Comparison of ENCODE assay signal across 24 cellular contexts in the genomic region with DNA sequence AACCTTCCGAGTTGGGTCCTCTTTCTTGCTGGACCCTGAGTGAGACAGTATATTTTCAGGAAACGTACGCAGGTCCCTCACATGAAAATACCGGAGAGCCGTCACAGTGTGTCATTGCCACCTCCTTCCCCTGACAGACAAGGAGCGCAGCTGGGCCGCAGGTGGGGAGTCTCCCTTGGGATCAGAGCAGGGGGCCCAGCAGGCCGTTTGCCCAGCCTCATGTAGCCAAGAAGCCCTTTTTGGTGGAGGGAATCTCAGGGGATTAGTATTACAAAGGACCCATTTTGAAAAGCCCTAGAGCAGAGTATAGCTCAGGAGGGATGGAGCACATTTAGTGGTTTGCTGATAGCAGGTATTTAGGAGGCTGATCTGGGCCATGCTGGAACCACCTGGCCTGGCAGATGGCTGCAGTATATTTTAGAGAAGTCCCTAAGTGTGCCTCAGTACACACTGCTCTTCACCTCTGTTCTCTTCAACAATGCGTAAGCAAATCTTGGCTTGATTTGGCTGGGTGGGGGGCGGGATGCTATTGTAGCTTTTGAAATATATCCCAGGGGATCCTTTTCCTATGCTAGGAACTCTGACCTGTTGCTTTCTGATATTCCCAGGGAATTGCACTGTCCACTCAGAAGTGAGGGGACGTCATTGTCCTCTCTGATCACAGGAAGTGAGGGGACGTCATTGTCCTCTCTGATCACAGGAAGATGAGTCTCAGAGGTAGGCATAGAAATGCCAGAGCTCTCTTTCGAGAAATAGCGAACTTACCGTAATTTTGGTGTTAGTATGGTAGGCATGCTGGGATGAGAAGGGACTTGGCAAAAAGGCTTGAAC.
DNase-seq lines count a peak whose midpoint lies in the region; ATAC-seq and TF ChIP-seq lines count a peak whose summit lies in the region.
"Had no signal": no experiment of that assay in that cellular context is flagged by ENCODE, and none has a peak within 500 bp of the region (broad histone marks: within the 10 kb centered on the region; RNA-seq: fewer than 3 reads in every experiment).

No MANE protein-coding gene starts in this region.

- no peak for TF ChIP-seq POLR2A in heart left ventricle (IDR thresholded peaks at IDR 0.05)
- no peak for TF ChIP-seq POLR2A in testis (IDR thresholded peaks at IDR 0.05)

- ATAC-seq in heart left ventricle (peak in 2 of 4 donors; percentile 30 to 62), Right ventricle myocardium inferior (no peak), GM21825 (IDR thresholded peaks at IDR 0.05; ENCODE audit: unreplicated experiment) (no peak)
- ATAC-seq: activated CD4-positive, CD25-positive, alpha-beta regulatory T cell treated with anti-CD3 and anti-CD28 coated beads, Interleukin-2, amount 50 U/mL, for 24 hours; activated naive CD8-positive, alpha-beta T cell treated with anti-CD3 and anti-CD28 coated beads, Interleukin-2, amount 50 U/mL, for 24 hours; effector memory CD8-positive, alpha-beta T cell; gastrocnemius medialis; right lobe of liver had no signal

- H3K27me3 ChIP-seq in heart left ventricle (no peaks in the 10 kb centered on the region), WERI-Rb-1 (ENCODE audit: insufficient read depth, low read depth, severe bottlenecking) (no peaks in the 10 kb centered on the region), testis (no peaks in the 10 kb centered on the region)
- H3K27me3 ChIP-seq: colonic mucosa, gastrocnemius medialis, ovary, right lobe of liver, transverse colon had no signal

- intact Hi-C loops in heart left ventricle (cut with DNase I), result no loop called here
- intact Hi-C loops in Right ventricle myocardium inferior (cut with DNase I), result no loop called here
- intact Hi-C loops in testis (cut with DNase I; ENCODE audit: low total_unique reads), result no loop called here

- H3K4me1 ChIP-seq in heart left ventricle (peaks cover 0 to 45% (median 32%) of the 10 kb centered on the region in 12 donors), testis (peaks cover 15% of the 10 kb centered on the region)
- H3K4me1 ChIP-seq: colonic mucosa, right lobe of liver, transverse colon had no signal

- H3K27ac ChIP-seq in heart left ventricle (peak overlapping the region in 8 of 12 donors; percentile 24 to 66 (median 55)), WERI-Rb-1 (peak overlapping the region; percentile 76), testis (no peak overlapping the region)
- H3K27ac ChIP-seq: colonic mucosa, gastrocnemius medialis, KMS-11, ovary, right lobe of liver, transverse colon had no signal

- H3K36me3 ChIP-seq in heart left ventricle (no peaks in the 10 kb centered on the region), WERI-Rb-1 (no peaks in the 10 kb centered on the region), testis (ENCODE audit: low read depth, missing control alignments) (no peaks in the 10 kb centered on the region)
- H3K36me3 ChIP-seq: colonic mucosa, gastrocnemius medialis, ovary, right lobe of liver, transverse colon had no signal

- 63 to 74% (median 72%) methylated on average over 15 of the region's 15 CpGs for whole genome bisulfite sequencing in heart left ventricle, 4 donors
- WGBS in testis, 2 donors, result 79 to 83% methylated on average over 14 to 15 of the region's 15 CpGs

- TF ChIP-seq CTCF in heart left ventricle (IDR thresholded peaks at IDR 0.05) (no peak), WERI-Rb-1 (IDR thresholded peaks at IDR 0.05; ENCODE audit: low read depth, low read length) (no peak), testis (IDR thresholded peaks at IDR 0.05) (no peak)

- no peaks in the 10 kb centered on the region for H3K9me3 ChIP-seq in heart left ventricle
- no peaks in the 10 kb centered on the region for H3K9me3 ChIP-seq in WERI-Rb-1 (ENCODE audit: severe bottlenecking)
- no peaks in the 10 kb centered on the region for H3K9me3 ChIP-seq in testis
- H3K9me3 ChIP-seq: colonic mucosa, gastrocnemius medialis, ovary, right lobe of liver, transverse colon had no signal

- DNase-seq in heart left ventricle (no peak), Right ventricle myocardium inferior (ENCODE audit: missing footprints) (no peak), NCI-H1436 treated with DMSO at 0.1 percent for 48 hours (lab: John Stamatoyannopoulos, UW) (peak; percentile 90), WERI-Rb-1 (peak; percentile 41), testis (no peak), EL (no peak), T1000 (lab: John Stamatoyannopoulos, UW) (no peak)
- DNase-seq: activated CD4-positive, alpha-beta memory T cell treated with anti-CD3 and anti-CD28 coated beads, Interleukin-2, amount 10 ng/mL, durations not matched to agents 7 days and 5 days; activated gamma-delta T cell; activated naive CD8-positive, alpha-beta T cell treated with anti-CD3 and anti-CD28 coated beads, Interleukin-2, amount 50 U/mL, for 24 hours; activated T-cell treated with anti-CD3 and anti-CD28 coated beads for 4 hours; colonic mucosa; effector memory CD8-positive, alpha-beta T cell; gastrocnemius medialis; naive B cell; NCI-H510A treated with DMSO at 0.1 percent for 48 hours; ovary; right lobe of liver; stimulated activated naive CD8-positive, alpha-beta T cell treated with anti-CD3 and anti-CD28 coated beads, Interleukin-15, amount 100 ng/mL, for 72 hours; T-helper 9 cell; transverse colon had no signal

- H3K4me3 ChIP-seq in heart left ventricle (peak overlapping the region in 2 of 12 donors; percentile 33 to 42), WERI-Rb-1 (ENCODE audit: low read depth, low read length) (peak overlapping the region; percentile 18), testis (peak overlapping the region; percentile 6 to 15)
- H3K4me3 ChIP-seq: colonic mucosa, ovary, right lobe of liver, transverse colon had no signal

Comparison
In these comparisons a context has a peak if more than half of its experiments do, and no peak if none do; other contexts are left out.
1. DNase-seq: peak in NCI-H1436 treated with DMSO at 0.1 percent for 48 hours (single experiment) and WERI-Rb-1 (single experiment); none in heart left ventricle (0 of 5), Right ventricle myocardium inferior (single experiment), testis (single experiment), EL (single experiment) and T1000 (single experiment).
2. H3K27ac ChIP-seq: peak in heart left ventricle (8 of 12) and WERI-Rb-1 (single experiment); none in testis (0 of 2).